Comparison of ENCODE assay signal across 1 cellular context in the genomic region with DNA sequence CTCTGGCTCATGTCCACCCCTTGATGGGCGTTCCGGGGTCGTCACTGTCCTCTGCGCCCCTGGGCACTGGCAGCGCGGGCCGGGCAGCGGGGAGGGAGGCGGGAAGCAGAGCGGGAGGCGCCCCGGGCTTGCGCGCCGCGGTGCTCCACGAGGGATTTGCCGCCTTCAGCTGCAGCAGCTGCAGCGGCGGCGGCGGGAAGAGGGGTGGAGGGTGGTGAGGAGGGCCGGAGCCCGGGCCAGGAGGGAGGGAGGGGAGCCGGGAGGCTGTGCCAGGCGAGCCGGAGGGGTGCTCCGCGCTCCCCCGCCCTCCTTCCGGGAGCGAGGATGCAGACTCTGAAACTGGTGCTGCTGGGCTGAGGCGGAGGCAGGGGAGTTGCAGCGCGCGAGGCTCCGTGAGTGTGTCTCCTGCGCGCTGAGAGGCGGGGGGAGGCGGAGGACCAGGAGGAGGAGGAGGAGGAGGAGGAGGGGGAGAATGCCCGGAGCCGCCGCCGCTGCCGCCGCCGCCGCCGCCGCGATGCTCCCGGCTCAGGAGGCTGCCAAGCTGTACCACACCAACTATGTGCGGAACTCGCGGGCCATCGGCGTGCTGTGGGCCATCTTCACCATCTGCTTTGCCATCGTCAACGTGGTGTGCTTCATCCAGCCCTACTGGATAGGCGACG.
TF ChIP-seq lines count a peak whose summit lies in the region.

Gene LHFPL3 (plus strand): TSS at position 296 of the 662 bp plus-strand sequence.

TF ChIP-seq in H1, 55 proteins besides CTCF, POLR2A, EP300 and RAD21 (continued from another document):
- TF ChIP-seq CTBP2 (IDR thresholded peaks at IDR 0.05; ENCODE audit: borderline replicate concordance, insufficient read depth, insufficient read length, low read length) (no peak), TCF12 (IDR thresholded peaks at IDR 0.05; ENCODE audit: low read depth, low read length) (no peak), SP2 (IDR thresholded peaks at IDR 0.05; ENCODE audit: low read length) (no peak), SUZ12 (IDR thresholded peaks at IDR 0.05; ENCODE audit: low read length) (peak; percentile 5; the same call in 1 of the 2 replicates), TEAD4 (IDR thresholded peaks at IDR 0.05; ENCODE audit: low read depth, low read length) (no peak), MAX (IDR thresholded peaks at IDR 0.05) (peak; percentile 48; the same call in 1 of the 2 replicates), EGR1 (IDR thresholded peaks at IDR 0.05; ENCODE audit: borderline replicate concordance, low read depth, low read length) (no peak), BRCA1 (IDR thresholded peaks at IDR 0.05; ENCODE audit: low read depth, low read length) (no peak), SAP30 (IDR thresholded peaks at IDR 0.05; ENCODE audit: insufficient read depth, insufficient replicate concordance, low read length) (no peak), EZH2 (IDR thresholded peaks at IDR 0.05; ENCODE audit: low read depth, low read length, severe bottlenecking) (peak; percentile 40), TBP (IDR thresholded peaks at IDR 0.05; ENCODE audit: low read depth, low read length) (no peak)
- TF ChIP-seq, protein P1, sequence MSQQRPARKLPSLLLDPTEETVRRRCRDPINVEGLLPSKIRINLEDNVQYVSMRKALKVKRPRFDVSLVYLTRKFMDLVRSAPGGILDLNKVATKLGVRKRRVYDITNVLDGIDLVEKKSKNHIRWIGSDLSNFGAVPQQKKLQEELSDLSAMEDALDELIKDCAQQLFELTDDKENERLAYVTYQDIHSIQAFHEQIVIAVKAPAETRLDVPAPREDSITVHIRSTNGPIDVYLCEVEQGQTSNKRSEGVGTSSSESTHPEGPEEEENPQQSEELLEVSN (IDR thresholded peaks at IDR 0.05), result peak; percentile 92; the same call in 1 of the 2 replicates
